ENCODE assay signal across 20 cellular contexts in genomic region chr9:89079421-89079820, GRCh38.
DNase-seq lines count a peak whose midpoint lies in the region; ATAC-seq and TF ChIP-seq lines count a peak whose summit lies in the region.
"Had no signal": no experiment of that assay in that cellular context is flagged by ENCODE, and none has a peak within 500 bp of the region (broad histone marks: within the 10 kb centered on the region; RNA-seq: fewer than 3 reads in every experiment).

No MANE protein-coding gene starts in this region.

- WGBS in stomach, 5 donors, result 55 to 67% (median 64%) methylated on average over 2 of the region's 2 CpGs

- H3K4me3 ChIP-seq in stomach (no peak overlapping the region), tibial artery (no peak overlapping the region)
- H3K4me3 ChIP-seq: MG63, prostate gland had no signal

- DNase-seq in HFFc6 (no peak), astrocyte of the hippocampus (ENCODE audit: low read depth, low spot score) (peak; percentile 14), left kidney (ENCODE audit: low read depth, low spot score) (peak; percentile 78), stomach (no peak), tibial artery (no peak), progenitor cell of endocrine pancreas (ENCODE audit: low spot score, unreplicated experiment) (no peak)
- DNase-seq: activated CD4-positive, alpha-beta T cell treated with anti-CD3 and anti-CD28 coated beads, Interleukin-2, amount 50 U/mL, for 4 hours; activated naive CD4-positive, alpha-beta T cell treated with anti-CD3 and anti-CD28 coated beads for 36 hours; activated T-cell treated with anti-CD3 and anti-CD28 coated beads for 4 hours; immature natural killer cell; mesendoderm; MG63; NCI-H1694 treated with DMSO at 0.1 percent for 48 hours; stimulated activated CD4-positive, alpha-beta T cell treated with anti-CD3 and anti-CD28 coated beads, Interleukin-15, amount 100 ng/mL, for 24 hours; T-cell had no signal

- H3K4me1 ChIP-seq in stomach (no peaks in the 10 kb centered on the region), tibial artery (peaks cover 0 to 15% (median 0%) of the 10 kb centered on the region in 4 donors)
- H3K4me1 ChIP-seq: prostate gland had no signal

- H3K27me3 Mint-ChIP-seq in HFFc6 (ENCODE audit: insufficient read depth), result peaks cover 8% of the 10 kb centered on the region
- H3K27me3 Mint-ChIP-seq in progenitor cell of endocrine pancreas, result no peaks in the 10 kb centered on the region

- H3K27ac ChIP-seq in stomach (peak overlapping the region in 3 of 5 donors; percentile 36 to 63 (median 42)), tibial artery (no peak overlapping the region)
- H3K27ac ChIP-seq: prostate gland had no signal

- no peaks in the 10 kb centered on the region for H3K9me3 ChIP-seq in stomach
- no peaks in the 10 kb centered on the region for H3K9me3 ChIP-seq in tibial artery
- H3K9me3 ChIP-seq: MG63, prostate gland had no signal

- no peak for TF ChIP-seq POLR2A in stomach (IDR thresholded peaks at IDR 0.05)

- ATAC-seq in HG03460 (IDR thresholded peaks at IDR 0.05; ENCODE audit: unreplicated experiment) (no peak), HG02870 (IDR thresholded peaks at IDR 0.05; ENCODE audit: unreplicated experiment) (no peak)
- ATAC-seq: natural killer cell treated with Interleukin-12 subunit alpha and Interleukin-12 subunit beta and Interleukin-15 and Interleukin-18, amount 100 ng/mL, for 72 hours; stimulated activated memory B cell treated with anti-CD40 and anti-IgM and Interleukin-4, amounts not matched to agents 10 μg/mL and 1 μg/mL and 100 μg/mL, for 72 hours; T-cell had no signal

- peak overlapping the region; percentile 40; the same call in 1 of the 2 replicates for H3K27ac Mint-ChIP-seq in HFFc6
- H3K27ac Mint-ChIP-seq in progenitor cell of endocrine pancreas, result no peak overlapping the region
- H3K27ac Mint-ChIP-seq: activated naive CD4-positive, alpha-beta T cell treated with anti-CD3 and anti-CD28 coated beads for 36 hours; immature natural killer cell; natural killer cell treated with Interleukin-12 subunit alpha and Interleukin-12 subunit beta and Interleukin-15 and Interleukin-18, amount 100 ng/mL, for 72 hours; stimulated activated memory B cell treated with anti-CD40 and anti-IgM and Interleukin-4, amounts not matched to agents 10 μg/mL and 1 μg/mL and 100 μg/mL, for 72 hours; T-cell had no signal

- H3K4me1 Mint-ChIP-seq in HFFc6 (ENCODE audit: low read depth) (peaks cover 30% of the 10 kb centered on the region), progenitor cell of endocrine pancreas (ENCODE audit: low read depth) (peaks cover 28% of the 10 kb centered on the region)
- H3K4me1 Mint-ChIP-seq: immature natural killer cell; stimulated activated memory B cell treated with anti-CD40 and anti-IgM and Interleukin-4, amounts not matched to agents 10 μg/mL and 1 μg/mL and 100 μg/mL, for 72 hours; T-cell had no signal

- intact Hi-C loops in stomach (cut with DNase I; ENCODE audit: low total_unique reads) (no loop called here), tibial artery (cut with DNase I; ENCODE audit: low total_unique reads) (no loop called here)

- H3K9me3 Mint-ChIP-seq in HFFc6 (peaks cover 4% of the 10 kb centered on the region; the same call in 1 of the 2 replicates), progenitor cell of endocrine pancreas (ENCODE audit: low read depth) (no peaks in the 10 kb centered on the region)
- H3K9me3 Mint-ChIP-seq: activated naive CD4-positive, alpha-beta T cell treated with anti-CD3 and anti-CD28 coated beads for 36 hours; immature natural killer cell; natural killer cell treated with Interleukin-12 subunit alpha and Interleukin-12 subunit beta and Interleukin-15 and Interleukin-18, amount 100 ng/mL, for 72 hours; stimulated activated memory B cell treated with anti-CD40 and anti-IgM and Interleukin-4, amounts not matched to agents 10 μg/mL and 1 μg/mL and 100 μg/mL, for 72 hours had no signal

- no peaks in the 10 kb centered on the region for H3K27me3 ChIP-seq in stomach
- no peaks in the 10 kb centered on the region for H3K27me3 ChIP-seq in tibial artery
- H3K27me3 ChIP-seq: MG63 had no signal

- H3K4me3 Mint-ChIP-seq in HFFc6, result no peak overlapping the region
- no peak overlapping the region for H3K4me3 Mint-ChIP-seq in progenitor cell of endocrine pancreas (ENCODE audit: low read depth)
- H3K4me3 Mint-ChIP-seq: activated naive CD4-positive, alpha-beta T cell treated with anti-CD3 and anti-CD28 coated beads for 36 hours; immature natural killer cell; natural killer cell treated with Interleukin-12 subunit alpha and Interleukin-12 subunit beta and Interleukin-15 and Interleukin-18, amount 100 ng/mL, for 72 hours; stimulated activated memory B cell treated with anti-CD40 and anti-IgM and Interleukin-4, amounts not matched to agents 10 μg/mL and 1 μg/mL and 100 μg/mL, for 72 hours; T-cell had no signal

- H3K36me3 ChIP-seq in stomach, result no peaks in the 10 kb centered on the region
- no peaks in the 10 kb centered on the region for H3K36me3 ChIP-seq in tibial artery
- H3K36me3 ChIP-seq: MG63, prostate gland had no signal

- H3K36me3 Mint-ChIP-seq in HFFc6 (ENCODE audit: low read depth) (no peaks in the 10 kb centered on the region; the same call in 1 of the 2 replicates), progenitor cell of endocrine pancreas (ENCODE audit: insufficient read depth) (no peaks in the 10 kb centered on the region)
- H3K36me3 Mint-ChIP-seq: immature natural killer cell; natural killer cell treated with Interleukin-12 subunit alpha and Interleukin-12 subunit beta and Interleukin-15 and Interleukin-18, amount 100 ng/mL, for 72 hours; stimulated activated memory B cell treated with anti-CD40 and anti-IgM and Interleukin-4, amounts not matched to agents 10 μg/mL and 1 μg/mL and 100 μg/mL, for 72 hours; T-cell had no signal

- TF ChIP-seq EP300 in stomach (IDR thresholded peaks at IDR 0.05), result no peak

- TF ChIP-seq CTCF in HFFc6 (IDR thresholded peaks at IDR 0.05), result no peak
- TF ChIP-seq CTCF in stomach (IDR thresholded peaks at IDR 0.05), result no peak
- TF ChIP-seq CTCF in tibial artery (IDR thresholded peaks at IDR 0.05), result no peak
- no peak for TF ChIP-seq CTCF in progenitor cell of endocrine pancreas (IDR thresholded peaks at IDR 0.05; ENCODE audit: unreplicated experiment)

Comparison
In these comparisons a context has a peak if more than half of its experiments do, and no peak if none do; other contexts are left out.
1. DNase-seq: peak in astrocyte of the hippocampus (single experiment) and left kidney (single experiment); none in HFFc6 (single experiment), stomach (single experiment), tibial artery (0 of 2) and progenitor cell of endocrine pancreas (single experiment).
2. H3K27ac ChIP-seq: peak in stomach (3 of 5); none in tibial artery (0 of 2).